Comparison of ENCODE assay signal across 18 cellular contexts in genomic region chr11:90309693-90310092, GRCh38.
DNase-seq lines count a peak whose midpoint lies in the region; ATAC-seq and TF ChIP-seq lines count a peak whose summit lies in the region.
"Had no signal": no experiment of that assay in that cellular context is flagged by ENCODE, and none has a peak within 500 bp of the region (broad histone marks: within the 10 kb centered on the region; RNA-seq: fewer than 3 reads in every experiment).

No MANE protein-coding gene starts in this region.

- no peak overlapping the region for H3K4me2 ChIP-seq in hepatocyte
- H3K4me2 ChIP-seq: BLaER1 treated with 17β-estradiol and CSF1 and Interleukin-3, amounts not matched to agents 10 nM and 100 nM had no signal

- no peaks in the 10 kb centered on the region for H4K20me1 ChIP-seq in hepatocyte (ENCODE audit: insufficient read depth, poor library complexity, severe bottlenecking)
- H4K20me1 ChIP-seq: BLaER1 treated with 17β-estradiol and CSF1 and Interleukin-3, amounts not matched to agents 10 nM and 100 nM had no signal

- H3K4me3 ChIP-seq in hepatocyte (no peak overlapping the region), liver (ENCODE audit: low read depth in 1 of 3, low read length in 3 of 3) (no peak overlapping the region), body of pancreas (no peak overlapping the region), upper lobe of right lung (no peak overlapping the region)
- H3K4me3 ChIP-seq: BLaER1 treated with 17β-estradiol and CSF1 and Interleukin-3, amounts not matched to agents 10 nM and 100 nM had no signal

- DNase-seq in CMK (ENCODE audit: low read depth) (peak; percentile 4), OCI-M1 (lab: John Stamatoyannopoulos, UW) (peak; percentile 52), hepatocyte (ENCODE audit: low spot score) (no peak), body of pancreas (no peak), upper lobe of right lung (no peak)
- no peak for DNase-seq in naive thymus-derived CD8-positive, alpha-beta T cell
- DNase-seq: CD8-positive, alpha-beta T cell; COR-L47; DMS 273 treated with DMSO at 0.1 percent for 48 hours; DMS79; GDM1; GOT3; H7; HFFc6 had no signal

- H3K4me1 Mint-ChIP-seq in naive thymus-derived CD8-positive, alpha-beta T cell = no peaks in the 10 kb centered on the region
- H3K4me1 Mint-ChIP-seq: B cell had no signal

- no peak overlapping the region for H2AFZ ChIP-seq in hepatocyte

- POLR2A ChIA-PET in naive thymus-derived CD8-positive, alpha-beta T cell (lab: Charles Lee) = no interaction called here

- intact Hi-C loops in body of pancreas (cut with DNase I) = no loop called here
- intact Hi-C loops in upper lobe of right lung (cut with DNase I) = no loop called here

- TF ChIP-seq CTCF in hepatocyte (IDR thresholded peaks at IDR 0.05; ENCODE audit: poor library complexity) (no peak), liver (IDR thresholded peaks at IDR 0.05; ENCODE audit: low read depth, low read length, missing input control) (no peak), body of pancreas (IDR thresholded peaks at IDR 0.05) (no peak), upper lobe of right lung (IDR thresholded peaks at IDR 0.05) (no peak)

- 49% methylated on average over 2 of the region's 2 CpGs for WGBS in hepatocyte (ENCODE audit: low lambda C conversion rate, missing lambda C conversion rate)
- WGBS in liver = 14% methylated on average over 2 of the region's 2 CpGs
- 6 to 7% methylated on average over 2 of the region's 2 CpGs for WGBS in body of pancreas, 2 donors

- no peak for TF ChIP-seq RAD21 in liver (IDR thresholded peaks at IDR 0.05)

- H3K27ac ChIP-seq in hepatocyte (peak overlapping the region; percentile 5), liver (ENCODE audit: low read depth in 1 of 2, low read length in 2 of 2) (peak overlapping the region; percentile 69 to 78), body of pancreas (no peak overlapping the region), upper lobe of right lung (no peak overlapping the region)
- H3K27ac ChIP-seq: BLaER1 treated with 17β-estradiol and CSF1 and Interleukin-3, amounts not matched to agents 10 nM and 100 nM had no signal

- peaks cover 0 to 6% (median 0%) of the 10 kb centered on the region in 9 donors for H3K9me3 Mint-ChIP-seq in naive thymus-derived CD8-positive, alpha-beta T cell
- H3K9me3 Mint-ChIP-seq: CD8-positive, alpha-beta T cell had no signal

- no peak for ATAC-seq in naive thymus-derived CD8-positive, alpha-beta T cell
- ATAC-seq in body of pancreas (no peak), upper lobe of right lung (no peak)
- ATAC-seq: CD8-positive, alpha-beta T cell; HCT116 had no signal

- no peak for TF ChIP-seq POLR2A in body of pancreas (IDR thresholded peaks at IDR 0.05)

- H3K4me3 Mint-ChIP-seq in naive thymus-derived CD8-positive, alpha-beta T cell = peak overlapping the region in 1 of 10 donors; percentile 2
- H3K4me3 Mint-ChIP-seq: B cell; CD8-positive, alpha-beta T cell; HFFc6 had no signal

- no peaks in the 10 kb centered on the region for H3K79me2 ChIP-seq in hepatocyte

- H3K9me3 ChIP-seq in hepatocyte (ENCODE audit: low read depth) (no peaks in the 10 kb centered on the region), liver (ENCODE audit: control insufficient read depth in 4 of 4, low read length in 3 of 4) (no peaks in the 10 kb centered on the region), body of pancreas (no peaks in the 10 kb centered on the region), upper lobe of right lung (no peaks in the 10 kb centered on the region)
- H3K9me3 ChIP-seq: BLaER1 treated with 17β-estradiol and CSF1 and Interleukin-3, amounts not matched to agents 10 nM and 100 nM had no signal

- H3K27ac Mint-ChIP-seq in naive thymus-derived CD8-positive, alpha-beta T cell = no peak overlapping the region
- H3K27ac Mint-ChIP-seq: B cell; CD8-positive, alpha-beta T cell; HFFc6 had no signal

- no peaks in the 10 kb centered on the region for H3K36me3 Mint-ChIP-seq in naive thymus-derived CD8-positive, alpha-beta T cell
- H3K36me3 Mint-ChIP-seq: CD8-positive, alpha-beta T cell had no signal

- H3K36me3 ChIP-seq in hepatocyte (replicated peaks; ENCODE audit: insufficient read depth, low read depth) = no peaks in the 10 kb centered on the region
- H3K36me3 ChIP-seq in liver (ENCODE audit: control insufficient read depth in 4 of 4, insufficient read depth in 3 of 4, low read depth in 1 of 4, low read length in 3 of 4) = no peaks in the 10 kb centered on the region
- no peaks in the 10 kb centered on the region for H3K36me3 ChIP-seq in body of pancreas (replicated peaks in 1 of 2; ENCODE audit: insufficient read depth in 1 of 2, low read depth in 2 of 2)
- no peaks in the 10 kb centered on the region for H3K36me3 ChIP-seq in upper lobe of right lung
- H3K36me3 ChIP-seq: BLaER1 treated with 17β-estradiol and CSF1 and Interleukin-3, amounts not matched to agents 10 nM and 100 nM had no signal

- H3K9ac ChIP-seq in liver (ENCODE audit: low read depth in 1 of 2, low read length in 2 of 2) = peak overlapping the region; percentile 38 to 76
- H3K9ac ChIP-seq: BLaER1 treated with 17β-estradiol and CSF1 and Interleukin-3, amounts not matched to agents 10 nM and 100 nM had no signal

- H3K4me1 ChIP-seq in hepatocyte (ENCODE audit: insufficient read depth) (no peaks in the 10 kb centered on the region), liver (ENCODE audit: control insufficient read depth in 4 of 4, insufficient read depth in 4 of 4, low read length in 3 of 4) (peaks cover 0 to 8% (median 6%) of the 10 kb centered on the region in 4 donors), body of pancreas (no peaks in the 10 kb centered on the region), upper lobe of right lung (no peaks in the 10 kb centered on the region)
- H3K4me1 ChIP-seq: BLaER1 treated with 17β-estradiol and CSF1 and Interleukin-3, amounts not matched to agents 10 nM and 100 nM had no signal

- H3K27me3 ChIP-seq in hepatocyte (no peaks in the 10 kb centered on the region), liver (ENCODE audit: control insufficient read depth in 4 of 4, insufficient read depth in 4 of 4, low read length in 3 of 4) (no peaks in the 10 kb centered on the region), body of pancreas (no peaks in the 10 kb centered on the region), upper lobe of right lung (no peaks in the 10 kb centered on the region)
- H3K27me3 ChIP-seq: BLaER1 treated with 17β-estradiol and CSF1 and Interleukin-3, amounts not matched to agents 10 nM and 100 nM had no signal

- H3K27me3 Mint-ChIP-seq in naive thymus-derived CD8-positive, alpha-beta T cell = peaks cover 0 to 7% (median 0%) of the 10 kb centered on the region in 5 donors
- H3K27me3 Mint-ChIP-seq: B cell had no signal

- no peaks in the 10 kb centered on the region for H3K9me2 ChIP-seq in hepatocyte (replicated peaks; ENCODE audit: insufficient read depth)

TF ChIP-seq in liver, 16 proteins besides CTCF, POLR2A, EP300 and RAD21:
- TF ChIP-seq, protein P1, sequence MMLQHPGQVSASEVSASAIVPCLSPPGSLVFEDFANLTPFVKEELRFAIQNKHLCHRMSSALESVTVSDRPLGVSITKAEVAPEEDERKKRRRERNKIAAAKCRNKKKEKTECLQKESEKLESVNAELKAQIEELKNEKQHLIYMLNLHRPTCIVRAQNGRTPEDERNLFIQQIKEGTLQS (IDR thresholded peaks at IDR 0.05) = peak; percentile 91
- TF ChIP-seq YY1 (IDR thresholded peaks at IDR 0.05) = no peak
- TF ChIP-seq MAX (IDR thresholded peaks at IDR 0.05) = peak; percentile 22
- no peak for TF ChIP-seq HNF4G (IDR thresholded peaks at IDR 0.05)
- TF ChIP-seq TAF1 (conservative IDR thresholded peaks at IDR 0.05) = no peak
- TF ChIP-seq FOXA1 (IDR thresholded peaks at IDR 0.05) = peak; percentile 38
- peak; percentile 82 for TF ChIP-seq FOXA2 (IDR thresholded peaks at IDR 0.05)
- TF ChIP-seq NR2F2 (IDR thresholded peaks at IDR 0.05) = no peak
- TF ChIP-seq ZBTB33 (IDR thresholded peaks at IDR 0.05) = peak; percentile 19
- TF ChIP-seq JUND (IDR thresholded peaks at IDR 0.05) = peak; percentile 91 to 95
- TF ChIP-seq EGR1 (IDR thresholded peaks at IDR 0.05; ENCODE audit: low read depth in 2 of 2) = peak in 1 of 2 donors; percentile 21
- peak in 1 of 2 donors; percentile 15 for TF ChIP-seq RXRA (IDR thresholded peaks at IDR 0.05)
- TF ChIP-seq SP1 (IDR thresholded peaks at IDR 0.05) = no peak

Comparison
In these comparisons a context has a peak if more than half of its experiments do, and no peak if none do; other contexts are left out.
1. DNase-seq: peak in CMK (single experiment) and OCI-M1 (single experiment); none in hepatocyte (single experiment), naive thymus-derived CD8-positive, alpha-beta T cell (0 of 10), body of pancreas (0 of 4) and upper lobe of right lung (single experiment).
2. H3K27ac ChIP-seq: peak in hepatocyte (single experiment) and liver (2 of 2); none in body of pancreas (0 of 4) and upper lobe of right lung (single experiment).